Comparison of ENCODE assay signal across 30 cellular contexts in the genomic region with DNA sequence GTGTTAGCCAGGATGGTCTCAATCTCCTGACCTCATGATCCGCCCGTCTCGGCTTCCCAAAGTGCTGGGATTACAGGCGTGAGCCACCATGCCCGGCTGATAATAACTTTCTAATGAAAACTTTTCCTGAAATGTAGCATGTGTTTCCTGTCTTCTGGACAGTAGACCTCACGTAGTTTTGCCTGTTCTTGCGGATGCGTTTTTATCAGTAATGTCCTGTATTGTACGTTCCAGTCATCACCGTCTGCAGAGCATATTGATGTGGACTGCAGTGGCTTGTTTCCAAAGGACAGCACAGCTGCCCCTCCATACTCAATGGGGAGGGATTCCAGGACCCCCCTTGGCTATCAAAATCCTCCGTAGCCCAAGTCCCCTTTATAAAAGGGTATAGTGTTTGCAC.
"Had no signal": no experiment of that assay in that cellular context is flagged by ENCODE, and none has a peak within 500 bp of the region (broad histone marks: within the 10 kb centered on the region; RNA-seq: fewer than 3 reads in every experiment).

No MANE protein-coding gene starts in this region.

- H3K4me3 Mint-ChIP-seq: endodermal cell; memory B cell; mesothelial cell of epicardium; naive B cell; natural killer cell treated with Interleukin-12 subunit alpha and Interleukin-12 subunit beta and Interleukin-15 and Interleukin-18, amount 100 ng/mL, for 72 hours; neural crest cell; stimulated activated effector memory CD8-positive, alpha-beta T cell treated with anti-CD3 and anti-CD28 coated beads, Interleukin-12 subunit alpha, Interleukin-12 subunit beta, amount 100 ng/mL, for 72 hours had no signal

- H3K4me2 ChIP-seq: hepatocyte had no signal

- H3K4me1 Mint-ChIP-seq: endodermal cell, mesothelial cell of epicardium, neural crest cell had no signal

- H3K9me3 ChIP-seq: neutrophil, testis had no signal

- H3K27ac Mint-ChIP-seq: endodermal cell; memory B cell; mesothelial cell of epicardium; naive B cell; natural killer cell treated with Interleukin-12 subunit alpha and Interleukin-12 subunit beta and Interleukin-15 and Interleukin-18, amount 100 ng/mL, for 72 hours had no signal

- H3K4me1 ChIP-seq: gastrocnemius medialis, heart left ventricle, parathyroid adenoma, psoas muscle, sigmoid colon, stomach, testis, tibial nerve had no signal

- DNase-seq: effector CD8-positive, alpha-beta T cell; foreskin fibroblast; naive B cell; stimulated activated CD4-positive, alpha-beta T cell treated with anti-CD3 and anti-CD28 coated beads, Interleukin-2, amount 100 ng/mL, for 24 hours; stimulated activated CD4-positive, alpha-beta T cell treated with anti-CD3 and anti-CD28 coated beads, Interleukin-4, amount 100 ng/mL, for 24 hours; stimulated activated naive CD4-positive, alpha-beta T cell treated with Interleukin-2 at 50 U/mL for 16 hours; stomach; testis had no signal

- H3K9ac ChIP-seq: parathyroid adenoma had no signal

- ATAC-seq: esophagus mucosa; gastrocnemius medialis; left lobe of liver; mucosa of descending colon; natural killer cell treated with Interleukin-12 subunit alpha and Interleukin-12 subunit beta and Interleukin-15 and Interleukin-18, amount 100 ng/mL, for 72 hours; psoas muscle; right cardiac atrium; stimulated activated effector memory CD8-positive, alpha-beta T cell treated with anti-CD3 and anti-CD28 coated beads, Interleukin-12 subunit alpha, Interleukin-12 subunit beta, amount 100 ng/mL, for 72 hours had no signal

- H3K27ac ChIP-seq: coronary artery, dorsolateral prefrontal cortex, epithelial cell of prostate, gastrocnemius medialis, heart left ventricle, hepatocyte, neutrophil, parathyroid adenoma, psoas muscle, sigmoid colon, stomach, testis, tibial nerve, upper lobe of left lung had no signal

- H2AFZ ChIP-seq: hepatocyte, parathyroid adenoma had no signal

- H3K27me3 ChIP-seq: dorsolateral prefrontal cortex, gastrocnemius medialis, heart left ventricle, hepatocyte, neutrophil, sigmoid colon, stomach, testis, tibial nerve, upper lobe of left lung had no signal

- H3K27me3 Mint-ChIP-seq: memory B cell; naive B cell; natural killer cell treated with Interleukin-12 subunit alpha and Interleukin-12 subunit beta and Interleukin-15 and Interleukin-18, amount 100 ng/mL, for 72 hours had no signal
